ENCODE assay signal across 1 cellular context in genomic region chr10:124975977-124976514, GRCh38.
TF ChIP-seq lines count a peak whose summit lies in the region.

No MANE protein-coding gene starts in this region.

TF ChIP-seq in GM23338, 12 proteins besides CTCF, POLR2A, EP300 and RAD21 (continued from another document):
- no peak for TF ChIP-seq REST (IDR thresholded peaks at IDR 0.05; ENCODE audit: unreplicated experiment)
- no peak for TF ChIP-seq EZH2 (IDR thresholded peaks at IDR 0.05; ENCODE audit: low read depth, unreplicated experiment)
